Comparison of ENCODE assay signal across 21 cellular contexts in genomic region chr7:23114854-23115253, GRCh38. TPM values are rescaled to one million over a fixed set of nuclear protein-coding genes. Genes with fewer than 3 reads are reported as not detected.
DNase-seq lines count a peak whose midpoint lies in the region; TF ChIP-seq lines count a peak whose summit lies in the region.
"Had no signal": no experiment of that assay in that cellular context is flagged by ENCODE, and none has a peak within 500 bp of the region (broad histone marks: within the 10 kb centered on the region; RNA-seq: fewer than 3 reads in every experiment).

No MANE protein-coding gene starts in this region.

- H3K4me1 Mint-ChIP-seq in activated CD4-positive, alpha-beta T cell treated with anti-CD3 and anti-CD28 coated beads, Interleukin-2, amount 10 ng/mL, durations not matched to agents 7 days and 5 days: no peaks in the 10 kb centered on the region

- no peak overlapping the region for H3K4me3 Mint-ChIP-seq in activated CD4-positive, alpha-beta T cell treated with anti-CD3 and anti-CD28 coated beads, Interleukin-2, amount 10 ng/mL, durations not matched to agents 7 days and 5 days
- H3K4me3 Mint-ChIP-seq: immature natural killer cell, neural crest cell had no signal

- H2AFZ ChIP-seq in osteoblast (ENCODE audit: low read length): no peak overlapping the region

- DNase-seq in GM03348 (ENCODE audit: low spot score) (peak; percentile 56), LHCN-M2 (ENCODE audit: low read depth) (peak; percentile 65), fibroblast of gingiva (ENCODE audit: low read depth) (peak; percentile 9), osteoblast (ENCODE audit: insufficient read length, low spot score, missing footprints) (no peak), SW480 (ENCODE audit: low spot score) (no peak)
- no peak for DNase-seq in activated CD4-positive, alpha-beta T cell treated with anti-CD3 and anti-CD28 coated beads, Interleukin-2, amount 10 ng/mL, durations not matched to agents 7 days and 5 days
- DNase-seq in stimulated activated CD4-positive, alpha-beta T cell treated with anti-CD3 and anti-CD28 coated beads, Interleukin-2, amount 100 ng/mL, for 48 hours: no peak
- DNase-seq: activated CD4-positive, alpha-beta T cell treated with anti-CD3 and anti-CD28 coated beads for 1 hour; activated gamma-delta T cell treated with Interleukin-2 at 50 U/mL for 16 hours; activated T-cell treated with anti-CD3 and anti-CD28 coated beads, Interleukin-2, amount 50 U/mL, for 1 hour; adrenal gland; AML-193; colonic mucosa; immature natural killer cell; mucosa of descending colon; NCI-H524 treated with DMSO at 0.1 percent for 48 hours; psoas muscle; stimulated activated naive CD4-positive, alpha-beta T cell treated with Interleukin-2 at 50 U/mL for 16 hours had no signal

- POLR2A ChIA-PET in activated CD4-positive, alpha-beta T cell treated with anti-CD3 and anti-CD28 coated beads, Interleukin-2, amount 10 ng/mL, durations not matched to agents 7 days and 5 days (lab: Charles Lee): interaction anchor here (0.6 kb wide), 1 partner anchor 9 kb away, joined by 3 read pairs; no protein-coding TSS in a partner anchor

- peaks cover 3% of the 10 kb centered on the region for H3K36me3 Mint-ChIP-seq in activated CD4-positive, alpha-beta T cell treated with anti-CD3 and anti-CD28 coated beads, Interleukin-2, amount 10 ng/mL, durations not matched to agents 7 days and 5 days (ENCODE audit: low read depth)

- H3K27me3 ChIP-seq in osteoblast (ENCODE audit: insufficient read depth, low read length): no peaks in the 10 kb centered on the region
- H3K27me3 ChIP-seq: adrenal gland, breast epithelium, colonic mucosa had no signal

- H3K9me3 ChIP-seq in osteoblast (ENCODE audit: low read depth, low read length): no peaks in the 10 kb centered on the region
- H3K9me3 ChIP-seq: adrenal gland, breast epithelium, colonic mucosa, mucosa of descending colon, psoas muscle had no signal

- H3K36me3 ChIP-seq in osteoblast (ENCODE audit: insufficient read depth, low read length): no peaks in the 10 kb centered on the region
- H3K36me3 ChIP-seq: adrenal gland, breast epithelium, colonic mucosa had no signal

- peaks cover 15% of the 10 kb centered on the region for H3K4me1 ChIP-seq in osteoblast (ENCODE audit: insufficient read depth, low read length)
- H3K4me1 ChIP-seq: breast epithelium, colonic mucosa had no signal

- CTCF ChIA-PET in activated CD4-positive, alpha-beta T cell treated with anti-CD3 and anti-CD28 coated beads, Interleukin-2, amount 10 ng/mL, durations not matched to agents 7 days and 5 days (lab: Charles Lee): interaction anchor here (0.7 to 1.7 kb wide), 3 partner anchors 9 to 230 kb away, joined by 3 to 4 read pairs (median 4); no protein-coding TSS in a partner anchor

- no peaks in the 10 kb centered on the region for H3K27me3 Mint-ChIP-seq in activated CD4-positive, alpha-beta T cell treated with anti-CD3 and anti-CD28 coated beads, Interleukin-2, amount 10 ng/mL, durations not matched to agents 7 days and 5 days

- peak overlapping the region; percentile 34 for H3K4me2 ChIP-seq in osteoblast (ENCODE audit: insufficient read depth, low read length)
- H3K4me2 ChIP-seq: smooth muscle cell had no signal

- H3K4me3 ChIP-seq in osteoblast (ENCODE audit: insufficient read depth, low read length): no peak overlapping the region
- H3K4me3 ChIP-seq: adrenal gland, breast epithelium, colonic mucosa, mucosa of descending colon, psoas muscle, smooth muscle cell had no signal

- H4K20me1 ChIP-seq in osteoblast (ENCODE audit: insufficient read depth, low read length): peaks cover 24% of the 10 kb centered on the region

- peak overlapping the region; percentile 31 for H3K27ac ChIP-seq in osteoblast (ENCODE audit: low read depth, low read length)
- H3K27ac ChIP-seq: breast epithelium, colonic mucosa, psoas muscle had no signal

- no peak overlapping the region for H3K27ac Mint-ChIP-seq in activated CD4-positive, alpha-beta T cell treated with anti-CD3 and anti-CD28 coated beads, Interleukin-2, amount 10 ng/mL, durations not matched to agents 7 days and 5 days
- H3K27ac Mint-ChIP-seq: immature natural killer cell had no signal

- no peaks in the 10 kb centered on the region for H3K9me3 Mint-ChIP-seq in activated CD4-positive, alpha-beta T cell treated with anti-CD3 and anti-CD28 coated beads, Interleukin-2, amount 10 ng/mL, durations not matched to agents 7 days and 5 days
- H3K9me3 Mint-ChIP-seq: immature natural killer cell, neural crest cell had no signal

- no peak for TF ChIP-seq CTCF in osteoblast (IDR thresholded peaks at IDR 0.05; ENCODE audit: extremely low read depth, low read depth, low read length)

- peaks cover 81% of the 10 kb centered on the region for H3K79me2 ChIP-seq in osteoblast (ENCODE audit: insufficient read depth, low read length)

RNA-seq across cellular contexts. Expression of gene KLHL7, which starts 9.3 kb away (rescaled TPM):
- total RNA-seq in LHCN-M2 (2014; rRNA removed) (68.8 and 88.9 TPM in 2 replicates), osteoblast (44.2 and 44.5 TPM in 2 replicates)
- polyA plus RNA-seq in LHCN-M2 (2012): 30.3 TPM
- 10 to 100 TPM; 16.5 to 16.7 TPM for total RNA-seq in activated CD4-positive, alpha-beta T cell treated with anti-CD3 and anti-CD28 coated beads, Interleukin-2, amount 10 ng/mL, durations not matched to agents 7 days and 5 days

Comparison
In these comparisons a context has a peak if more than half of its experiments do, and no peak if none do; other contexts are left out.
1. DNase-seq: peak in GM03348 (single experiment), LHCN-M2 (single experiment) and fibroblast of gingiva (single experiment); none in osteoblast (single experiment), activated CD4-positive, alpha-beta T cell treated with anti-CD3 and anti-CD28 coated beads, Interleukin-2, amount 10 ng/mL, durations not matched to agents 7 days and 5 days (single experiment), stimulated activated CD4-positive, alpha-beta T cell treated with anti-CD3 and anti-CD28 coated beads, Interleukin-2, amount 100 ng/mL, for 48 hours (0 of 2) and SW480 (single experiment).